In the genomic region with DNA sequence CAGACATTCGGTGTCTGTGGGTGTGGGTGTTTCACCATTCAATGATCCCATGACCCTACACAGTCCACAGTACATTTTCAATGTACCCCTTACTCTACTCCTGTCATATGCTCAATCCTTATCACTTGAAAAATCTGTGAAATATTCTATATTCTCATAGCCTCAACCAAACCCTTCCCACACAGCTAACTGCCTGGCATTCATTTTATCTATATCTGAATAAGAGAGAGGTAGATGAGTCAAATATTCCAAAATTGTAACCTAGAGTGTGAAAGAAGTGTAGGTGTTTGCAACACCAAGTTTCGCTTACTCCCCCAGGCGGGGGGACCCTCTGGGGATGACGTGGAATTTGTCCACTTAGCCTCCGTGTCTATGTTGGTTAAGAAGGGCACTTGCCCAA, we compare ENCODE assay signal across 17 cellular contexts.
DNase-seq lines count a peak whose midpoint lies in the region; ATAC-seq and TF ChIP-seq lines count a peak whose summit lies in the region.
"Had no signal": no experiment of that assay in that cellular context is flagged by ENCODE, and none has a peak within 500 bp of the region (broad histone marks: within the 10 kb centered on the region; RNA-seq: fewer than 3 reads in every experiment).

No MANE protein-coding gene starts in this region.

- H3K14ac ChIP-seq in trophoblast cell (ENCODE audit: low read length): peak overlapping the region; percentile 72

- no peak overlapping the region for H3K4me2 ChIP-seq in trophoblast cell (ENCODE audit: low read length)

- H3K9me3 ChIP-seq in trophoblast cell (ENCODE audit: insufficient read depth, low read depth, low read length): no peaks in the 10 kb centered on the region
- H3K9me3 ChIP-seq in vagina: no peaks in the 10 kb centered on the region
- H3K9me3 ChIP-seq in endodermal cell (ENCODE audit: control insufficient read depth, low read length): no peaks in the 10 kb centered on the region
- H3K9me3 ChIP-seq: ascending aorta had no signal

- no peak overlapping the region for H2BK120ac ChIP-seq in trophoblast cell (ENCODE audit: insufficient read depth, low read length, poor library complexity)

- H3K36me3 Mint-ChIP-seq in activated T-cell treated with anti-CD3 and anti-CD28 coated beads, Interleukin-2, amount 50 U/mL, for 24 hours (ENCODE audit: low read depth): peaks cover 7% of the 10 kb centered on the region
- H3K36me3 Mint-ChIP-seq in endodermal cell (ENCODE audit: low read depth): no peaks in the 10 kb centered on the region
- H3K36me3 Mint-ChIP-seq: naive B cell had no signal

- peaks cover 75% of the 10 kb centered on the region for H3K4me1 Mint-ChIP-seq in activated T-cell treated with anti-CD3 and anti-CD28 coated beads, Interleukin-2, amount 50 U/mL, for 24 hours (ENCODE audit: low read depth)
- H3K4me1 Mint-ChIP-seq in endodermal cell: no peaks in the 10 kb centered on the region

- intact Hi-C loops in vagina (cut with DNase I): no loop called here

- H3K79me2 ChIP-seq in trophoblast cell (ENCODE audit: control insufficient read depth, insufficient read depth, low read length, poor library complexity): peaks cover 3% of the 10 kb centered on the region
- H3K79me2 ChIP-seq: parathyroid adenoma had no signal

- H4K8ac ChIP-seq in trophoblast cell (ENCODE audit: low read depth, low read length): no peak overlapping the region

- peak; percentile 62 to 64 for ATAC-seq in activated CD4-positive, CD25-positive, alpha-beta regulatory T cell treated with anti-CD3 and anti-CD28 coated beads, Interleukin-2, amount 50 U/mL, for 24 hours

- TF ChIP-seq POLR2A in vagina (IDR thresholded peaks at IDR 0.05): no peak

- H2AFZ ChIP-seq in trophoblast cell (ENCODE audit: insufficient read depth, low read length, poor library complexity): no peak overlapping the region
- H2AFZ ChIP-seq: parathyroid adenoma had no signal

- no peak overlapping the region for H2AK5ac ChIP-seq in trophoblast cell (ENCODE audit: low read length)

- H3K36me3 ChIP-seq in trophoblast cell (ENCODE audit: control insufficient read depth in 1 of 2, insufficient read depth in 2 of 2, low read length in 2 of 2): no peaks in the 10 kb centered on the region
- no peaks in the 10 kb centered on the region for H3K36me3 ChIP-seq in vagina
- no peaks in the 10 kb centered on the region for H3K36me3 ChIP-seq in endodermal cell (ENCODE audit: control insufficient read depth, insufficient read depth, low read length)
- H3K36me3 ChIP-seq: ascending aorta had no signal

- H4K91ac ChIP-seq in trophoblast cell (ENCODE audit: low read depth, low read length): peak overlapping the region; percentile 96

- H3K27ac ChIP-seq in trophoblast cell (ENCODE audit: low read depth, low read length) (no peak overlapping the region), vagina (no peak overlapping the region), endodermal cell (ENCODE audit: low read depth, low read length) (no peak overlapping the region)
- H3K27ac ChIP-seq: 22Rv1, ascending aorta, parathyroid adenoma had no signal

- no peak overlapping the region for H3K4ac ChIP-seq in trophoblast cell (ENCODE audit: low read depth, low read length)

- TF ChIP-seq CTCF in vagina (IDR thresholded peaks at IDR 0.05): no peak
- no peak for TF ChIP-seq CTCF in endodermal cell (conservative IDR thresholded peaks at IDR 0.05)

- H4K12ac ChIP-seq in trophoblast cell (ENCODE audit: low read depth, low read length): no peak overlapping the region

- H3K4me1 ChIP-seq in trophoblast cell (ENCODE audit: control insufficient read depth in 1 of 2, insufficient read depth in 2 of 2, low read length in 2 of 2): peaks cover 8 to 9% of the 10 kb centered on the region in 2 experiments
- H3K4me1 ChIP-seq in vagina: no peaks in the 10 kb centered on the region
- H3K4me1 ChIP-seq in endodermal cell (ENCODE audit: control insufficient read depth, insufficient read depth, low read length): no peaks in the 10 kb centered on the region
- H3K4me1 ChIP-seq: ascending aorta had no signal

- H3K18ac ChIP-seq in trophoblast cell (ENCODE audit: low read length): no peak overlapping the region

- no peak overlapping the region for H3K9ac ChIP-seq in trophoblast cell (ENCODE audit: low read length)
- no peak overlapping the region for H3K9ac ChIP-seq in endodermal cell (ENCODE audit: extremely low read depth, low read length, poor library complexity, severe bottlenecking)
- H3K9ac ChIP-seq: parathyroid adenoma had no signal

- H3K27me3 Mint-ChIP-seq in activated T-cell treated with anti-CD3 and anti-CD28 coated beads, Interleukin-2, amount 50 U/mL, for 24 hours: no peaks in the 10 kb centered on the region
- no peaks in the 10 kb centered on the region for H3K27me3 Mint-ChIP-seq in endodermal cell (ENCODE audit: insufficient read depth)
- H3K27me3 Mint-ChIP-seq: naive B cell had no signal

- peak overlapping the region; percentile 95 for H3K27ac Mint-ChIP-seq in activated T-cell treated with anti-CD3 and anti-CD28 coated beads, Interleukin-2, amount 50 U/mL, for 24 hours
- H3K27ac Mint-ChIP-seq in endodermal cell: no peak overlapping the region

- WGBS in trophoblast cell (ENCODE audit: extremely low coverage, insufficient coverage, insufficient read length): no CpG with 5 or more reads among the region's 5 CpGs
- 57 to 84% methylated on average over 2 to 5 of the region's 5 CpGs for WGBS in endodermal cell (ENCODE audit: insufficient coverage in 1 of 2, insufficient read length in 1 of 2), 2 experiments

- peak overlapping the region; percentile 30 for H3K4me3 Mint-ChIP-seq in activated T-cell treated with anti-CD3 and anti-CD28 coated beads, Interleukin-2, amount 50 U/mL, for 24 hours
- H3K4me3 Mint-ChIP-seq in endodermal cell: no peak overlapping the region
- H3K4me3 Mint-ChIP-seq: naive B cell had no signal

- H3K79me1 ChIP-seq in trophoblast cell (ENCODE audit: low read length): peaks cover 41% of the 10 kb centered on the region

- H3K27me3 ChIP-seq in trophoblast cell (ENCODE audit: insufficient read depth, low read length): no peaks in the 10 kb centered on the region
- H3K27me3 ChIP-seq in vagina: no peaks in the 10 kb centered on the region
- no peaks in the 10 kb centered on the region for H3K27me3 ChIP-seq in endodermal cell (ENCODE audit: control insufficient read depth, insufficient read depth, low read length, poor library complexity, severe bottlenecking)
- H3K27me3 ChIP-seq: ascending aorta had no signal

- H3K4me3 ChIP-seq in trophoblast cell (ENCODE audit: low read depth, low read length) (no peak overlapping the region), vagina (no peak overlapping the region), endodermal cell (ENCODE audit: low read length) (no peak overlapping the region)
- H3K4me3 ChIP-seq: ascending aorta had no signal

- H2BK12ac ChIP-seq in trophoblast cell (ENCODE audit: low read length): peak overlapping the region; percentile 62

- peaks cover 17% of the 10 kb centered on the region for H3K9me3 Mint-ChIP-seq in activated T-cell treated with anti-CD3 and anti-CD28 coated beads, Interleukin-2, amount 50 U/mL, for 24 hours
- peaks cover 1% of the 10 kb centered on the region for H3K9me3 Mint-ChIP-seq in endodermal cell
- H3K9me3 Mint-ChIP-seq: naive B cell had no signal

- H3K23ac ChIP-seq in trophoblast cell (ENCODE audit: low read length): no peak overlapping the region

- H2BK5ac ChIP-seq in trophoblast cell (ENCODE audit: low read depth, low read length, poor library complexity): no peak overlapping the region

- no peak for DNase-seq in activated CD4-positive, CD25-positive, alpha-beta regulatory T cell (lab: John Stamatoyannopoulos, UW)
- peak; percentile 72 for DNase-seq in activated T-cell treated with anti-CD3 and anti-CD28 coated beads, Interleukin-2, amount 50 U/mL, for 24 hours
- DNase-seq in trophoblast cell: peak; percentile 45 to 71
- DNase-seq in stimulated activated CD8-positive, alpha-beta memory T cell treated with anti-CD3 and anti-CD28 coated beads, Interleukin-2, amount 100 ng/mL, for 48 hours (ENCODE audit: low read depth in 2 of 2): peak; percentile 56 to 66
- DNase-seq in iPS-NIHi11 (ENCODE audit: low spot score): no peak
- no peak for DNase-seq in vagina (ENCODE audit: extremely low spot score in 2 of 2)
- DNase-seq in endodermal cell: no peak
- DNase-seq: islet precursor cell, mammary epithelial cell, naive B cell, NCI-H146, NCI-H345, RPMI8226 had no signal

Comparison
In these comparisons a context has a peak if more than half of its experiments do, and no peak if none do; other contexts are left out.
1. DNase-seq: peak in activated T-cell treated with anti-CD3 and anti-CD28 coated beads, Interleukin-2, amount 50 U/mL, for 24 hours (single experiment), trophoblast cell (2 of 2) and stimulated activated CD8-positive, alpha-beta memory T cell treated with anti-CD3 and anti-CD28 coated beads, Interleukin-2, amount 100 ng/mL, for 48 hours (2 of 2); none in activated CD4-positive, CD25-positive, alpha-beta regulatory T cell (0 of 4), iPS-NIHi11 (single experiment), vagina (0 of 2) and endodermal cell (single experiment).